In genomic region chr16:87582221-87582965, GRCh38 we compare ENCODE assay signal across 10 cellular contexts. TPM values are rescaled to one million over a fixed set of nuclear protein-coding genes. Genes with fewer than 3 reads are reported as not detected.
A peak's percentile ranks its signal among the peaks of the same experiment; 100 is the strongest.
DNase-seq lines count a peak whose midpoint lies in the region; ATAC-seq and TF ChIP-seq lines count a peak whose summit lies in the region.
"Had no signal": no experiment of that assay in that cellular context is flagged by ENCODE, and none has a peak within 500 bp of the region (broad histone marks: within the 10 kb centered on the region; RNA-seq: fewer than 3 reads in every experiment).

No MANE protein-coding gene starts in this region.

- DNase-seq in DMS53 (lab: John Stamatoyannopoulos, UW) (peak; percentile 17), DMS53 treated with DMSO at 0.1 percent for 48 hours (lab: John Stamatoyannopoulos, UW; ENCODE audit: unreplicated experiment) (no peak), esophagus squamous epithelium (lab: John Stamatoyannopoulos, UW) (no peak), mucosa of descending colon (peak in 2 of 3 donors; percentile 45 to 47), uterus (peak; percentile 77 to 83), iPS-NIHi7 (ENCODE audit: extremely low spot score) (no peak), amniotic stem cell (lab: John Stamatoyannopoulos, UW) (no peak)
- no peak for DNase-seq in central memory CD4-positive, alpha-beta T cell
- DNase-seq: NCI-H2029; stimulated activated naive CD8-positive, alpha-beta T cell treated with anti-CD3 and anti-CD28 coated beads, Interleukin-15, amount 100 ng/mL, for 72 hours had no signal

- TF ChIP-seq POLR2A in esophagus squamous epithelium (IDR thresholded peaks at IDR 0.05) (peak in 2 of 4 donors; percentile 17 to 28), uterus (IDR thresholded peaks at IDR 0.05) (no peak)

- peak; percentile 47 for ATAC-seq in mucosa of descending colon
- ATAC-seq: stimulated activated naive CD8-positive, alpha-beta T cell treated with anti-CD3 and anti-CD28 coated beads, Interleukin-15, amount 100 ng/mL, for 72 hours had no signal

- H3K27me3 ChIP-seq in esophagus squamous epithelium (peaks cover 0 to 63% (median 1%) of the 10 kb centered on the region in 4 donors), uterus (no peaks in the 10 kb centered on the region)

- H3K4me3 ChIP-seq in esophagus squamous epithelium, result peak overlapping the region in 2 of 4 donors; percentile 8 to 39
- no peak overlapping the region for H3K4me3 ChIP-seq in mucosa of descending colon
- peak overlapping the region; percentile 13 to 17 for H3K4me3 ChIP-seq in uterus

- no peak for TF ChIP-seq CTCF in esophagus squamous epithelium (IDR thresholded peaks at IDR 0.05)
- TF ChIP-seq CTCF in mucosa of descending colon (IDR thresholded peaks at IDR 0.05), result no peak
- TF ChIP-seq CTCF in uterus (IDR thresholded peaks at IDR 0.05), result no peak

- intact Hi-C loops in esophagus squamous epithelium (cut with DNase I), result no loop called here
- intact Hi-C loops in mucosa of descending colon (cut with DNase I, micrococcal nuclease), result no loop called here
- intact Hi-C loops in uterus (cut with DNase I; ENCODE audit: low total_unique reads), result no loop called here

- H3K27ac ChIP-seq in esophagus squamous epithelium (peak overlapping the region; percentile 66 to 94 (median 86)), uterus (peak overlapping the region; percentile 94)

- 25 to 31% methylated on average over 16 to 21 of the region's 33 CpGs for WGBS in esophagus squamous epithelium, 2 donors

- no peaks in the 10 kb centered on the region for H3K36me3 ChIP-seq in esophagus squamous epithelium
- H3K36me3 ChIP-seq in mucosa of descending colon (ENCODE audit: low read depth), result no peaks in the 10 kb centered on the region
- H3K36me3 ChIP-seq in uterus, result no peaks in the 10 kb centered on the region

- H3K4me1 ChIP-seq in esophagus squamous epithelium (peaks cover 5 to 30% (median 14%) of the 10 kb centered on the region in 3 donors), mucosa of descending colon (ENCODE audit: low read depth) (no peaks in the 10 kb centered on the region), uterus (peaks cover 13 to 16% of the 10 kb centered on the region in 2 donors)

- H3K9me3 ChIP-seq in esophagus squamous epithelium, result no peaks in the 10 kb centered on the region
- no peaks in the 10 kb centered on the region for H3K9me3 ChIP-seq in mucosa of descending colon
- H3K9me3 ChIP-seq in uterus, result no peaks in the 10 kb centered on the region

RNA-seq across cellular contexts. Expression of gene JPH3, which starts 19.9 kb away (rescaled TPM):
- under 1 TPM in 3 of 4 donors, not detected in 1; 0.29 to 0.76 (median 0.45) TPM for total RNA-seq in esophagus squamous epithelium
- 1 to 10 TPM in 1 of 3 donors, under 1 TPM in 2; 0.17 to 2.1 (median 0.84) TPM for total RNA-seq in mucosa of descending colon
- 1 to 10 TPM in 1 of 4 donors, under 1 TPM in 1, not detected in 2; 0.27 to 1.1 TPM for total RNA-seq in uterus

Comparison
In these comparisons a context has a peak if more than half of its experiments do, and no peak if none do; other contexts are left out.
1. DNase-seq: peak in DMS53 (single experiment), mucosa of descending colon (2 of 3) and uterus (2 of 2); none in DMS53 treated with DMSO at 0.1 percent for 48 hours (single experiment), esophagus squamous epithelium (single experiment), iPS-NIHi7 (single experiment), amniotic stem cell (single experiment) and central memory CD4-positive, alpha-beta T cell (single experiment).